ENCODE assay signal across 12 cellular contexts in the genomic region with DNA sequence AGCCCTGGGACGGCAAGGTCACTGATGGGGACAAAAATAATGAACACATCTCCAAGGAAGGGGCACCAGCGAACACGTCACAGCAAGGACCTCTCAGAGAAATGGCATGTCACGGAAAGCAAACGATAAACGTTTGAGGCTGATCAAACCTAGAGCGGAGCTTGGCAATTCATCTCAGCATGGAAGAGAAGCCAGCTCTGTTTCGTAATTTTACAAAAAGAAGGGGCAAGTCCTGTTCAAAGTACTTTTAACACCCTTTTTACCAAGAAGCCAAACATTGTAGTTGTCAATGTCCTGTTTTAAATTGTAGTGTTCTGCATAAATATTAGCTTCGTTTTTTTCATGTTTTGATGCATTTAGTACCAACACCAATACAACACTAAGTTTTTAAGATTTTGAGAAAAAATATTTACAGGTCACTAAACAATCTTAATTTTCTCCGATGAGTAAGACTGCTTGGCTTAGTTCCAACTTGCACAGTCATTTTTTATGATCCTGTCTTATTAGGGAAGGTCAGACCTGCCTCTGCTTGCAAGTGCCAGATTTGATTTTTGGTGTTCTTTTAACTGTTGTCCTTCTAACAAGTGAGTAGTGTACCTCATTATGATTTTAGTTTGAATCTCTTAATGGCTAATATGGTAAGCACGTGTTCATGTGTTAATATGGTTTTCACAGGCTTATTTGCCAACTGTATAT.
"Had no signal": no experiment of that assay in that cellular context is flagged by ENCODE, and none has a peak within 500 bp of the region (broad histone marks: within the 10 kb centered on the region; RNA-seq: fewer than 3 reads in every experiment).

No MANE protein-coding gene starts in this region.

- ATAC-seq: effector memory CD8-positive, alpha-beta T cell; heart right ventricle; stimulated activated naive CD8-positive, alpha-beta T cell treated with anti-CD3 and anti-CD28 coated beads, Interleukin-15, amount 100 ng/mL, for 72 hours had no signal

- H3K9me3 ChIP-seq: esophagus muscularis mucosa, ovary, thoracic aorta, uterus had no signal

- H3K27me3 ChIP-seq: esophagus muscularis mucosa, heart right ventricle, ovary had no signal

- H3K4me1 ChIP-seq: esophagus muscularis mucosa, heart right ventricle, uterus had no signal

- DNase-seq: activated CD4-positive, alpha-beta T cell treated with anti-CD3 and anti-CD28 coated beads for 48 hours; activated naive CD4-positive, alpha-beta T cell; caudate nucleus; effector memory CD8-positive, alpha-beta T cell; heart right ventricle; kidney; ovary; stimulated activated CD4-positive, alpha-beta T cell treated with anti-CD3 and anti-CD28 coated beads, Interleukin-4, amount 100 ng/mL, for 1 hour; stimulated activated naive CD8-positive, alpha-beta T cell treated with anti-CD3 and anti-CD28 coated beads, Interleukin-15, amount 100 ng/mL, for 72 hours; uterus had no signal

- H3K4me3 ChIP-seq: esophagus muscularis mucosa, heart right ventricle, ovary, thoracic aorta, uterus had no signal

- H3K27ac ChIP-seq: esophagus muscularis mucosa, heart right ventricle, ovary, thoracic aorta, uterus had no signal

- H3K36me3 ChIP-seq: esophagus muscularis mucosa, heart right ventricle, ovary, thoracic aorta, uterus had no signal
